ENCODE assay signal across 35 cellular contexts in genomic region chrX:121236040-121236439, GRCh38.
"Had no signal": no experiment of that assay in that cellular context is flagged by ENCODE, and none has a peak within 500 bp of the region (broad histone marks: within the 10 kb centered on the region; RNA-seq: fewer than 3 reads in every experiment).

No MANE protein-coding gene starts in this region.

- H3K36me3 ChIP-seq: MG63 had no signal

- H3K27ac ChIP-seq: KMS-11 had no signal

- H3K4me2 ChIP-seq: KMS-11 had no signal

- H3K4me3 ChIP-seq: MG63 had no signal

- H3K9me3 ChIP-seq: MG63 had no signal

- H3K27me3 ChIP-seq: MG63 had no signal

- DNase-seq: Karpas-422, Kasumi-1, MG63, MM.1S, MV-4-11, NCI-H1048, NCI-H1092, NCI-H1105, NCI-H1105 treated with DMSO at 0.1 percent for 48 hours, NCI-H1417, NCI-H1417 treated with DMSO at 0.1 percent for 48 hours, NCI-H1436, NCI-H1436 treated with DMSO at 0.1 percent for 48 hours, NCI-H146, NCI-H1694, NCI-H1694 treated with DMSO at 0.1 percent for 48 hours, NCI-H187, NCI-H187 treated with DMSO at 0.1 percent for 48 hours, NCI-H1930, NCI-H2029, NCI-H2029 treated with DMSO at 0.1 percent for 48 hours, NCI-H2081, NCI-H2081 treated with DMSO at 0.1 percent for 48 hours, NCI-H2107, NCI-H2171, NCI-H2171 treated with DMSO at 0.1 percent for 48 hours, NCI-H2227 treated with DMSO at 0.1 percent for 48 hours, NCI-H226, NCI-H345, NCI-H446, NCI-H446 treated with DMSO at 0.1 percent for 48 hours, NCI-H510A, NCI-H510A treated with DMSO at 0.1 percent for 48 hours, NCI-H524 had no signal

- H3K9ac ChIP-seq: KMS-11 had no signal
